ENCODE assay signal across 39 cellular contexts in genomic region chr20:1199981-1200380, GRCh38. TPM values are rescaled to one million over a fixed set of nuclear protein-coding genes. Genes with fewer than 3 reads are reported as not detected.
"Had no signal": no experiment of that assay in that cellular context is flagged by ENCODE, and none has a peak within 500 bp of the region (broad histone marks: within the 10 kb centered on the region; RNA-seq: fewer than 3 reads in every experiment).

No MANE protein-coding gene starts in this region.

- H3K9ac ChIP-seq: parathyroid adenoma had no signal

- H3K36me3 ChIP-seq: brain microvascular endothelial cell, esophagus muscularis mucosa, heart left ventricle, right atrium auricular region, stomach, thyroid gland, WERI-Rb-1 had no signal

- H3K4me2 ChIP-seq: smooth muscle cell had no signal

- H3K79me2 ChIP-seq: parathyroid adenoma had no signal

- H3K4me3 ChIP-seq: esophagus muscularis mucosa, heart left ventricle, right atrium auricular region, smooth muscle cell, stomach, thyroid gland had no signal

- ATAC-seq: activated CD4-positive, CD25-positive, alpha-beta regulatory T cell treated with anti-CD3 and anti-CD28 coated beads, Interleukin-2, amount 50 U/mL, for 24 hours; activated T-cell treated with anti-CD3 and anti-CD28 coated beads, Interleukin-2, amount 50 U/mL, for 4 hours; activated T-helper 17 cell treated with anti-CD3 and anti-CD28 coated beads, Interleukin-2, amount 50 U/mL, for 72 hours; foreskin keratinocyte; heart left ventricle; left colon; naive thymus-derived CD8-positive, alpha-beta T cell; stimulated activated naive B cell treated with anti-CD40 and anti-IgM and Interleukin-4, amounts not matched to agents 10 μg/mL and 1 μg/mL and 100 μg/mL, for 72 hours; T-helper 17 cell had no signal

- H3K27me3 ChIP-seq: heart left ventricle, right atrium auricular region, stomach, thyroid gland had no signal

- H2AFZ ChIP-seq: parathyroid adenoma had no signal

- H3K9me3 ChIP-seq: right atrium auricular region, stomach, thyroid gland had no signal

- H3K4me1 ChIP-seq: esophagus muscularis mucosa, foreskin keratinocyte, parathyroid adenoma, right atrium auricular region, stomach, thyroid gland had no signal

- H3K27ac ChIP-seq: brain microvascular endothelial cell, esophagus muscularis mucosa, foreskin keratinocyte, parathyroid adenoma, right atrium auricular region, stomach, thyroid gland, WERI-Rb-1 had no signal

- DNase-seq: activated CD4-positive, alpha-beta memory T cell treated with anti-CD3 and anti-CD28 coated beads for 36 hours; activated CD4-positive, alpha-beta T cell treated with anti-CD3 and anti-CD28 coated beads for 48 hours; activated gamma-delta T cell treated with Interleukin-2 at 50 U/mL for 16 hours; activated naive CD8-positive, alpha-beta T cell treated with anti-CD3 and anti-CD28 coated beads for 36 hours; activated T-cell treated with anti-CD3 and anti-CD28 coated beads, Interleukin-2, amount 50 U/mL, for 4 hours; amniotic stem cell; brain microvascular endothelial cell; cortex of kidney; endodermal cell; foreskin keratinocyte; heart left ventricle; hypothalamus; immature natural killer cell; kidney; left colon; mesenchymal stem cell; naive thymus-derived CD8-positive, alpha-beta T cell; occipital lobe; stimulated activated CD4-positive, alpha-beta T cell treated with anti-CD3 and anti-CD28 coated beads, Interleukin-1b, Interleukin-23, amount 100 ng/mL, for 48 hours; stimulated activated CD4-positive, alpha-beta T cell treated with anti-CD3 and anti-CD28 coated beads, Interleukin-4, amount 100 ng/mL, for 4 hours; stimulated activated CD8-positive, alpha-beta memory T cell treated with anti-CD3 and anti-CD28 coated beads, Interleukin-4, amount 100 ng/mL, for 48 hours; stimulated activated naive B cell treated with anti-CD40 and anti-IgM and Interleukin-4, amounts not matched to agents 10 μg/mL and 1 μg/mL and 100 μg/mL, for 72 hours; stomach; T-helper 17 cell; T1000; thyroid gland; WERI-Rb-1 had no signal

RNA-seq across cellular contexts. Expression of gene C20orf202, which starts 3.3 kb away (rescaled TPM):
- total RNA-seq: activated CD4-positive, alpha-beta memory T cell treated with anti-CD3 and anti-CD28 coated beads for 36 hours; activated naive CD8-positive, alpha-beta T cell treated with anti-CD3 and anti-CD28 coated beads for 36 hours; activated T-cell treated with anti-CD3 and anti-CD28 coated beads, Interleukin-2, amount 50 U/mL, for 4 hours; activated T-helper 17 cell treated with anti-CD3 and anti-CD28 coated beads, Interleukin-2, amount 50 U/mL, for 72 hours; astrocyte; chondrocyte; endodermal cell; foreskin keratinocyte; smooth muscle cell; stomach had no signal
- polyA plus RNA-seq: foreskin keratinocyte; immature natural killer cell; naive thymus-derived CD8-positive, alpha-beta T cell; smooth muscle cell had no signal

RNA-seq across cellular contexts. Expression of gene TMEM74B, which starts 15.2 kb away (rescaled TPM):
- total RNA-seq: activated T-cell treated with anti-CD3 and anti-CD28 coated beads, Interleukin-2, amount 50 U/mL, for 4 hours; naive thymus-derived CD8-positive, alpha-beta T cell had no signal
- polyA plus RNA-seq: immature natural killer cell; naive thymus-derived CD8-positive, alpha-beta T cell; smooth muscle cell had no signal

RNA-seq across cellular contexts. Expression of gene RAD21L1, which starts 25.9 kb away (rescaled TPM):
- total RNA-seq: activated CD4-positive, alpha-beta memory T cell treated with anti-CD3 and anti-CD28 coated beads for 36 hours; activated naive CD8-positive, alpha-beta T cell treated with anti-CD3 and anti-CD28 coated beads for 36 hours; activated T-helper 17 cell treated with anti-CD3 and anti-CD28 coated beads, Interleukin-2, amount 50 U/mL, for 72 hours; astrocyte; cardiac septum; chondrocyte; esophagus muscularis mucosa; foreskin keratinocyte; heart left ventricle; kidney; left colon; liver; neural crest cell; occipital lobe; right atrium auricular region; smooth muscle cell; stomach; T-helper 17 cell; thyroid gland; ureter had no signal
- polyA plus RNA-seq: foreskin keratinocyte; heart left ventricle; immature natural killer cell; liver; naive thymus-derived CD8-positive, alpha-beta T cell; smooth muscle cell; stomach had no signal
